ENCODE assay signal across 1 cellular context in the genomic region with DNA sequence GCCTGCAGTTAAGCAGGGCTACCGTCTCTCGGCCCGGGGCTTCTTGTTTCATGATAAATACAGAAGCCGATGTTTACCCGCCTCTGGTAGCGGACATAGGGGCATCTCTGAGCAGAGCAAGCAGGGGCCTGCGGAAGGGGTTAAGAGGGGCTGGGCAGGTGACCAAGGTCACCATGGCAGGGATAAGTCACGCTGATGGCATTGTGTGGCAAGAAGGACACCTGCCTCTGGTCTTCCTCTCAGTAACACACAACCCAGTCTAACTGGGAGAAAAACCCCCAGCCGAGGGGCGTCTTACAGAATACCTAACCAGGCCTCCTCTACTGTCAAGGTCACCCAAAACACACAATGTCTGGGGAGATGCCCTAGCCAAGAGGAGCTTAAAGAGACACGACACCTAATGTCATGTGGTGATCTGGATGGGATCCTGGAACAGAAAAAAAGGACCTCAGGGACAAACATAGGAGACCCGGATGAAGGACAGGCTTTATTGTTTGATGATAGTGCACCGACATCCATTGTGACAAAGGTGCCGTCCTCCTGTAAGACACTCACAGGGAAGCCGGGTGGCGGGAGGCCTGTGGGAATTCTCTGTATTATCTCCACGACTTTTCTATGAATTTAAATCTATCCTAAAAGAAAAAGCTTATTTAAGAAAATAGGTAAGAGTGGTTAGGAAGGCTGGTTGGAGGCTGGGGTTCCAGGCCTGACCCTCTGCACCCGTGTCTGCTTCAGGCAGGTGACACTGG.
TF ChIP-seq lines count a peak whose summit lies in the region.

No MANE protein-coding gene starts in this region.

TF ChIP-seq in HepG2, 621 proteins besides CTCF, POLR2A, EP300 and RAD21 (continued from another document and continues in another):
- TF ChIP-seq, protein P1, sequence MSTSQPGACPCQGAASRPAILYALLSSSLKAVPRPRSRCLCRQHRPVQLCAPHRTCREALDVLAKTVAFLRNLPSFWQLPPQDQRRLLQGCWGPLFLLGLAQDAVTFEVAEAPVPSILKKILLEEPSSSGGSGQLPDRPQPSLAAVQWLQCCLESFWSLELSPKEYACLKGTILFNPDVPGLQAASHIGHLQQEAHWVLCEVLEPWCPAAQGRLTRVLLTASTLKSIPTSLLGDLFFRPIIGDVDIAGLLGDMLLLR (CRISPR knock-in tag; IDR thresholded peaks at IDR 0.05): no peak
- TF ChIP-seq, protein P2, sequence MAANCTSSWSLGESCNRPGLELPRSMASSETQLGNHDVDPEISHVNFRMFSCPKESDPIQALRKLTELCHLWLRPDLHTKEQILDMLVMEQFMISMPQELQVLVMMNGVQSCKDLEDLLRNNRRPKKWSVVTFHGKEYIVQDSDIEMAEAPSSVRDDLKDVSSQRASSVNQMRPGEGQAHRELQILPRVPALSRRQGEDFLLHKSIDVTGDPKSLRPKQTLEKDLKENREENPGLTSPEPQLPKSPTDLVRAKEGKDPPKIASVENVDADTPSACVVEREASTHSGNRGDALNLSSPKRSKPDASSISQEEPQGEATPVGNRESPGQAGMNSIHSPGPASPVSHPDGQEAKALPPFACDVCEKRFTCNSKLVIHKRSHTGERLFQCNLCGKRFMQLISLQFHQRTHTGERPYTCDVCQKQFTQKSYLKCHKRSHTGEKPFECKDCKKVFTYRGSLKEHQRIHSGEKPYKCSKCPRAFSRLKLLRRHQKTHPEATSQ (CRISPR knock-in tag; IDR thresholded peaks at IDR 0.05; ENCODE audit: borderline replicate concordance): peak; percentile 22
- TF ChIP-seq RFX5 (IDR thresholded peaks at IDR 0.05; ENCODE audit: low read depth, low read length): no peak
- TF ChIP-seq EZH2 (conservative IDR thresholded peaks at IDR 0.05; ENCODE audit: low read depth, low read length): no peak
- TF ChIP-seq CEBPG (CRISPR knock-in tag; IDR thresholded peaks at IDR 0.05): 0 out of 2 replicates have a peak, but pooled peaks have one; percentile 3
- peak; percentile 72 for TF ChIP-seq PITX1 (CRISPR knock-in tag; IDR thresholded peaks at IDR 0.05)
- 0 out of 2 replicates have a peak, but pooled peaks have one; percentile 27 for TF ChIP-seq ZSCAN29 (CRISPR knock-in tag; conservative IDR thresholded peaks at IDR 0.05)
- TF ChIP-seq POLR2G (IDR thresholded peaks at IDR 0.05; ENCODE audit: low read depth, low read length): no peak; the same call in 1 of the 2 replicates
- TF ChIP-seq AGO2 (optimal IDR thresholded peaks at IDR 0.05; ENCODE audit: low read depth, low read length): no peak
- TF ChIP-seq, protein P3, sequence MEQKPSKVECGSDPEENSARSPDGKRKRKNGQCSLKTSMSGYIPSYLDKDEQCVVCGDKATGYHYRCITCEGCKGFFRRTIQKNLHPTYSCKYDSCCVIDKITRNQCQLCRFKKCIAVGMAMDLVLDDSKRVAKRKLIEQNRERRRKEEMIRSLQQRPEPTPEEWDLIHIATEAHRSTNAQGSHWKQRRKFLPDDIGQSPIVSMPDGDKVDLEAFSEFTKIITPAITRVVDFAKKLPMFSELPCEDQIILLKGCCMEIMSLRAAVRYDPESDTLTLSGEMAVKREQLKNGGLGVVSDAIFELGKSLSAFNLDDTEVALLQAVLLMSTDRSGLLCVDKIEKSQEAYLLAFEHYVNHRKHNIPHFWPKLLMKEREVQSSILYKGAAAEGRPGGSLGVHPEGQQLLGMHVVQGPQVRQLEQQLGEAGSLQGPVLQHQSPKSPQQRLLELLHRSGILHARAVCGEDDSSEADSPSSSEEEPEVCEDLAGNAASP (CRISPR knock-in tag; IDR thresholded peaks at IDR 0.05; ENCODE audit: borderline replicate concordance): peak; percentile 52; the same call in 1 of the 2 replicates
- TF ChIP-seq ZBTB20 (CRISPR knock-in tag; IDR thresholded peaks at IDR 0.05; ENCODE audit: borderline replicate concordance, low read depth): no peak
- no peak for TF ChIP-seq MIXL1 (CRISPR knock-in tag; IDR thresholded peaks at IDR 0.05)
- TF ChIP-seq, protein P4, sequence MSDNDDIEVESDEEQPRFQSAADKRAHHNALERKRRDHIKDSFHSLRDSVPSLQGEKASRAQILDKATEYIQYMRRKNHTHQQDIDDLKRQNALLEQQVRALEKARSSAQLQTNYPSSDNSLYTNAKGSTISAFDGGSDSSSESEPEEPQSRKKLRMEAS (IDR thresholded peaks at IDR 0.05): 0 out of 2 replicates have a peak, but pooled peaks have one; percentile 2
- TF ChIP-seq MED13 (CRISPR knock-in tag; IDR thresholded peaks at IDR 0.05): peak; percentile 15; the same call in 1 of the 2 replicates
- TF ChIP-seq SMYD3 (CRISPR knock-in tag; IDR thresholded peaks at IDR 0.05): no peak
- TF ChIP-seq FOSL1 (CRISPR knock-in tag; IDR thresholded peaks at IDR 0.05; ENCODE audit: borderline replicate concordance): no peak
- TF ChIP-seq, protein P5, sequence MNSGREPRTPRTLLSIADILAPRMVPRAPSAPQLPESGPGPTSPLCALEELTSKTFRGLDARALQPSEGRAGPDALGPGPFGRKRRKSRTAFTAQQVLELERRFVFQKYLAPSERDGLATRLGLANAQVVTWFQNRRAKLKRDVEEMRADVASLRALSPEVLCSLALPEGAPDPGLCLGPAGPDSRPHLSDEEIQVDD (CRISPR knock-in tag; IDR thresholded peaks at IDR 0.05; ENCODE audit: borderline replicate concordance): no peak
- TF ChIP-seq, protein P6, sequence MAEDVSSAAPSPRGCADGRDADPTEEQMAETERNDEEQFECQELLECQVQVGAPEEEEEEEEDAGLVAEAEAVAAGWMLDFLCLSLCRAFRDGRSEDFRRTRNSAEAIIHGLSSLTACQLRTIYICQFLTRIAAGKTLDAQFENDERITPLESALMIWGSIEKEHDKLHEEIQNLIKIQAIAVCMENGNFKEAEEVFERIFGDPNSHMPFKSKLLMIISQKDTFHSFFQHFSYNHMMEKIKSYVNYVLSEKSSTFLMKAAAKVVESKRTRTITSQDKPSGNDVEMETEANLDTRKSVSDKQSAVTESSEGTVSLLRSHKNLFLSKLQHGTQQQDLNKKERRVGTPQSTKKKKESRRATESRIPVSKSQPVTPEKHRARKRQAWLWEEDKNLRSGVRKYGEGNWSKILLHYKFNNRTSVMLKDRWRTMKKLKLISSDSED (CRISPR knock-in tag; IDR thresholded peaks at IDR 0.05): no peak
- no peak for TF ChIP-seq SRSF9 (IDR thresholded peaks at IDR 0.05; ENCODE audit: borderline replicate concordance, insufficient read depth, low read depth, low read length, poor library complexity, severe bottlenecking)
- TF ChIP-seq KLF11 (CRISPR knock-in tag; IDR thresholded peaks at IDR 0.05): 0 out of 2 replicates have a peak, but pooled peaks have one; percentile 17
- no peak for TF ChIP-seq ATF7-NPFF (CRISPR knock-in tag; IDR thresholded peaks at IDR 0.05; ENCODE audit: low read depth)
- no peak for TF ChIP-seq ZNF577 (CRISPR knock-in tag; IDR thresholded peaks at IDR 0.05; ENCODE audit: borderline replicate concordance, low read depth)
- TF ChIP-seq ISX (CRISPR knock-in tag; conservative IDR thresholded peaks at IDR 0.05): no peak; the same call in 1 of the 2 replicates
- TF ChIP-seq MED1 (CRISPR knock-in tag; IDR thresholded peaks at IDR 0.05): peak; percentile 41; the same call in 1 of the 2 replicates
- no peak for TF ChIP-seq PAF1 (CRISPR knock-in tag; IDR thresholded peaks at IDR 0.05)
- TF ChIP-seq, protein P7, sequence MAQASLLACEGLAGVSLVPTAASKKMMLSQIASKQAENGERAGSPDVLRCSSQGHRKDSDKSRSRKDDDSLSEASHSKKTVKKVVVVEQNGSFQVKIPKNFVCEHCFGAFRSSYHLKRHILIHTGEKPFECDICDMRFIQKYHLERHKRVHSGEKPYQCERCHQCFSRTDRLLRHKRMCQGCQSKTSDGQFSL (CRISPR knock-in tag; IDR thresholded peaks at IDR 0.05): no peak
- TF ChIP-seq, protein P8, sequence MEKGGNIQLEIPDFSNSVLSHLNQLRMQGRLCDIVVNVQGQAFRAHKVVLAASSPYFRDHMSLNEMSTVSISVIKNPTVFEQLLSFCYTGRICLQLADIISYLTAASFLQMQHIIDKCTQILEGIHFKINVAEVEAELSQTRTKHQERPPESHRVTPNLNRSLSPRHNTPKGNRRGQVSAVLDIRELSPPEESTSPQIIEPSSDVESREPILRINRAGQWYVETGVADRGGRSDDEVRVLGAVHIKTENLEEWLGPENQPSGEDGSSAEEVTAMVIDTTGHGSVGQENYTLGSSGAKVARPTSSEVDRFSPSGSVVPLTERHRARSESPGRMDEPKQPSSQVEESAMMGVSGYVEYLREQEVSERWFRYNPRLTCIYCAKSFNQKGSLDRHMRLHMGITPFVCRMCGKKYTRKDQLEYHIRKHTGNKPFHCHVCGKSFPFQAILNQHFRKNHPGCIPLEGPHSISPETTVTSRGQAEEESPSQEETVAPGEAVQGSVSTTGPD (CRISPR knock-in tag; IDR thresholded peaks at IDR 0.05): 0 out of 2 replicates have a peak, but pooled peaks have one; percentile 37
- TF ChIP-seq, protein P9, sequence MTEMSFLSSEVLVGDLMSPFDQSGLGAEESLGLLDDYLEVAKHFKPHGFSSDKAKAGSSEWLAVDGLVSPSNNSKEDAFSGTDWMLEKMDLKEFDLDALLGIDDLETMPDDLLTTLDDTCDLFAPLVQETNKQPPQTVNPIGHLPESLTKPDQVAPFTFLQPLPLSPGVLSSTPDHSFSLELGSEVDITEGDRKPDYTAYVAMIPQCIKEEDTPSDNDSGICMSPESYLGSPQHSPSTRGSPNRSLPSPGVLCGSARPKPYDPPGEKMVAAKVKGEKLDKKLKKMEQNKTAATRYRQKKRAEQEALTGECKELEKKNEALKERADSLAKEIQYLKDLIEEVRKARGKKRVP (CRISPR knock-in tag; IDR thresholded peaks at IDR 0.05): no peak
- no peak for TF ChIP-seq SP5 (CRISPR knock-in tag; IDR thresholded peaks at IDR 0.05; ENCODE audit: borderline replicate concordance, low read depth)
- no peak for TF ChIP-seq SIN3B (IDR thresholded peaks at IDR 0.05; ENCODE audit: low read length)
- TF ChIP-seq FLYWCH1 (CRISPR knock-in tag; IDR thresholded peaks at IDR 0.05): no peak
- TF ChIP-seq STAT5B (CRISPR knock-in tag; IDR thresholded peaks at IDR 0.05): no peak
- no peak for TF ChIP-seq ZFX (CRISPR knock-in tag; IDR thresholded peaks at IDR 0.05; ENCODE audit: low read depth)
- peak; percentile 78; the same call in 1 of the 2 replicates for TF ChIP-seq HOXA3 (CRISPR knock-in tag; IDR thresholded peaks at IDR 0.05)
- TF ChIP-seq, protein P10, sequence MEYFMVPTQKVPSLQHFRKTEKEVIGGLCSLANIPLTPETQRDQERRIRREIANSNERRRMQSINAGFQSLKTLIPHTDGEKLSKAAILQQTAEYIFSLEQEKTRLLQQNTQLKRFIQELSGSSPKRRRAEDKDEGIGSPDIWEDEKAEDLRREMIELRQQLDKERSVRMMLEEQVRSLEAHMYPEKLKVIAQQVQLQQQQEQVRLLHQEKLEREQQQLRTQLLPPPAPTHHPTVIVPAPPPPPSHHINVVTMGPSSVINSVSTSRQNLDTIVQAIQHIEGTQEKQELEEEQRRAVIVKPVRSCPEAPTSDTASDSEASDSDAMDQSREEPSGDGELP (IDR thresholded peaks at IDR 0.05; ENCODE audit: borderline replicate concordance, low read depth): peak; percentile 42; the same call in 1 of the 2 replicates
- no peak for TF ChIP-seq GATA4 (IDR thresholded peaks at IDR 0.05; ENCODE audit: borderline replicate concordance, low read depth)
- TF ChIP-seq, protein P11, sequence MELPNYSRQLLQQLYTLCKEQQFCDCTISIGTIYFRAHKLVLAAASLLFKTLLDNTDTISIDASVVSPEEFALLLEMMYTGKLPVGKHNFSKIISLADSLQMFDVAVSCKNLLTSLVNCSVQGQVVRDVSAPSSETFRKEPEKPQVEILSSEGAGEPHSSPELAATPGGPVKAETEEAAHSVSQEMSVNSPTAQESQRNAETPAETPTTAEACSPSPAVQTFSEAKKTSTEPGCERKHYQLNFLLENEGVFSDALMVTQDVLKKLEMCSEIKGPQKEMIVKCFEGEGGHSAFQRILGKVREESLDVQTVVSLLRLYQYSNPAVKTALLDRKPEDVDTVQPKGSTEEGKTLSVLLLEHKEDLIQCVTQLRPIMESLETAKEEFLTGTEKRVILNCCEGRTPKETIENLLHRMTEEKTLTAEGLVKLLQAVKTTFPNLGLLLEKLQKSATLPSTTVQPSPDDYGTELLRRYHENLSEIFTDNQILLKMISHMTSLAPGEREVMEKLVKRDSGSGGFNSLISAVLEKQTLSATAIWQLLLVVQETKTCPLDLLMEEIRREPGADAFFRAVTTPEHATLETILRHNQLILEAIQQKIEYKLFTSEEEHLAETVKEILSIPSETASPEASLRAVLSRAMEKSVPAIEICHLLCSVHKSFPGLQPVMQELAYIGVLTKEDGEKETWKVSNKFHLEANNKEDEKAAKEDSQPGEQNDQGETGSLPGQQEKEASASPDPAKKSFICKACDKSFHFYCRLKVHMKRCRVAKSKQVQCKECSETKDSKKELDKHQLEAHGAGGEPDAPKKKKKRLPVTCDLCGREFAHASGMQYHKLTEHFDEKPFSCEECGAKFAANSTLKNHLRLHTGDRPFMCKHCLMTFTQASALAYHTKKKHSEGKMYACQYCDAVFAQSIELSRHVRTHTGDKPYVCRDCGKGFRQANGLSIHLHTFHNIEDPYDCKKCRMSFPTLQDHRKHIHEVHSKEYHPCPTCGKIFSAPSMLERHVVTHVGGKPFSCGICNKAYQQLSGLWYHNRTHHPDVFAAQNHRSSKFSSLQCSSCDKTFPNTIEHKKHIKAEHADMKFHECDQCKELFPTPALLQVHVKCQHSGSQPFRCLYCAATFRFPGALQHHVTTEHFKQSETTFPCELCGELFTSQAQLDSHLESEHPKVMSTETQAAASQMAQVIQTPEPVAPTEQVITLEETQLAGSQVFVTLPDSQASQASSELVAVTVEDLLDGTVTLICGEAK (IDR thresholded peaks at IDR 0.05): no peak
- TF ChIP-seq, protein P11 (CRISPR knock-in tag; IDR thresholded peaks at IDR 0.05): no peak
